In genomic region chr7:151925446-151926335, GRCh38 we compare ENCODE assay signal across 9 cellular contexts. TPM values are rescaled to one million over a fixed set of nuclear protein-coding genes. Genes with fewer than 3 reads are reported as not detected.
DNase-seq lines count a peak whose midpoint lies in the region; ATAC-seq and TF ChIP-seq lines count a peak whose summit lies in the region.
"Had no signal": no experiment of that assay in that cellular context is flagged by ENCODE, and none has a peak within 500 bp of the region (broad histone marks: within the 10 kb centered on the region; RNA-seq: fewer than 3 reads in every experiment).

No MANE protein-coding gene starts in this region.

- peak overlapping the region; percentile 43 for H3K27ac ChIP-seq in PC-3 (ENCODE audit: low read length)

- ATAC-seq in HG02623 (IDR thresholded peaks at IDR 0.05; ENCODE audit: unreplicated experiment) = peak; percentile 63
- peak; percentile 72 for ATAC-seq in PC-3
- ATAC-seq in left cardiac atrium = peak; percentile 58 to 76

- BruUV-seq in PC-3 (replicated peaks; lab: Mats Ljungman, UMichigan) = TSS peak; percentile 60

- H3K79me2 ChIP-seq in PC-3 (ENCODE audit: low read length) = no peaks in the 10 kb centered on the region

- no peaks in the 10 kb centered on the region for H3K9me2 ChIP-seq in PC-3 (replicated peaks; ENCODE audit: low read length)

- peaks cover 14% of the 10 kb centered on the region for H3K4me1 ChIP-seq in PC-3 (ENCODE audit: insufficient read depth, low read length)

- intact Hi-C loops in PC-3 (cut with micrococcal nuclease) = no loop called here
- intact Hi-C loops in left cardiac atrium (cut with DNase I) = no loop called here

- CTCF ChIA-PET in PC-3 (lab: Charles Lee) = interaction anchor here (0.5 to 0.6 kb wide), 2 partner anchors 143 to 784 kb away, joined by 3 read pairs; no protein-coding TSS in a partner anchor

- peak overlapping the region; percentile 51; the same call in 1 of the 2 replicates for H3K4me3 ChIP-seq in PC-3 (ENCODE audit: low read length)

- DNase-seq in COR-L47 (lab: John Stamatoyannopoulos, UW) (peak; percentile 91), PC-3 (peak; percentile 46), left cardiac atrium (peak; percentile 77), smooth muscle cell of the brain vasculature (ENCODE audit: low read depth, low spot score) (peak; percentile 67), NCI-H82 (lab: John Stamatoyannopoulos, UW) (no peak), foreskin melanocyte (no peak), dedifferentiated amniotic fluid mesenchymal stem cell (ENCODE audit: extremely low spot score) (no peak)

- no peak overlapping the region; the same call in 1 of the 2 replicates for H3K9ac ChIP-seq in PC-3 (ENCODE audit: low read length)

- POLR2A ChIA-PET in PC-3 (lab: Charles Lee; ENCODE audit: unreplicated experiment) = no interaction called here

- H3K36me3 ChIP-seq in PC-3 (ENCODE audit: low read depth, low read length) = no peaks in the 10 kb centered on the region

- H2AFZ ChIP-seq in PC-3 (ENCODE audit: low read length) = peak overlapping the region; percentile 97

- TF ChIP-seq CTCF in PC-3 (conservative IDR thresholded peaks at IDR 0.05; ENCODE audit: low read depth, low read length) = no peak

- H3F3A ChIP-seq in PC-3 (ENCODE audit: low read length, unreplicated experiment) = no peaks in the 10 kb centered on the region

- H3K9me3 ChIP-seq in PC-3 (ENCODE audit: low read length) = no peaks in the 10 kb centered on the region

- no peaks in the 10 kb centered on the region for H3K27me3 ChIP-seq in PC-3 (ENCODE audit: low read length)

- no peaks in the 10 kb centered on the region for H4K20me1 ChIP-seq in PC-3 (ENCODE audit: low read length)

- H3K4me2 ChIP-seq in PC-3 (ENCODE audit: low read length) = peak overlapping the region; percentile 78

RNA-seq across cellular contexts. Expression of gene GALNTL5, which starts 30.6 kb away (rescaled TPM):
- total RNA-seq in PC-3 (2014; rRNA removed) = not detected in 2 replicates
- not detected for total RNA-seq in left cardiac atrium
- total RNA-seq: kidney epithelial cell had no signal

RNA-seq across cellular contexts. Expression of gene PRKAG2, which starts 48.8 kb away (rescaled TPM):
- total RNA-seq in PC-3 (2014; rRNA removed) (21.5 and 23.9 TPM in 2 replicates), left cardiac atrium (100 to 1,000 TPM; 141 to 253 TPM)

Comparison
In these comparisons a context has a peak if more than half of its experiments do, and no peak if none do; other contexts are left out.
1. DNase-seq: peak in COR-L47 (single experiment), PC-3 (single experiment), left cardiac atrium (single experiment) and smooth muscle cell of the brain vasculature (single experiment); none in NCI-H82 (single experiment), foreskin melanocyte (single experiment) and dedifferentiated amniotic fluid mesenchymal stem cell (single experiment).
2. Peak in every context shown above with its lines, with median percentiles within 50 percentile points of each other: ATAC-seq.